Comparison of ENCODE assay signal across 1 cellular context in the genomic region with DNA sequence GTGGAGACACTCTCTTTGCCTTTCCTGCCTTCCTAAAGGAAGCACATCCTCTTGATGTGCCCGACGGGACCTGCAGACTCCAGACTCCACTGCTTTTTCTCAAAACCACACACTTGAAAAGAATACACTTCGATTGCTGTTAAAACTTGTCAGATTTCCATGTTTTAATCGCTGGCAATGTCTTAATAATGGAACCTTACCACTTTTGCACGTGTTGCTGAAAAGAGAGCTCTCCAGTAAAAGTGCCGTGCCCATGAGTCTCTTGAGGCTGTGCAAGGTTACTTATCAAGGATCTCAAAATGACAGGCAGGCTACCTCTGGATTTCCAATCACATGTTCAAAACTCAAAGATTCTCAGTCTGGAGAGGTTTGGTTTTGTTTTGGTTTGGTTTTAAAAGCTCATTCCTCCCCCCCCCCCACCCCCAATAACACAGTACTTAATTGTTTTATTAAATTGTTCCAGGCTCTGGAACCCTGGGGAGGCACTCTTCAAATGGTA.
A peak's percentile ranks its signal among the peaks of the same experiment; 100 is the strongest.
TF ChIP-seq lines count a peak whose summit lies in the region.

No MANE protein-coding gene starts in this region.

TF ChIP-seq in A549, 52 proteins besides CTCF, POLR2A, EP300 and RAD21 (continued from another document):
- TF ChIP-seq ESRRA (IDR thresholded peaks at IDR 0.05; ENCODE audit: borderline replicate concordance, low read length) (no peak), ZNF302 (CRISPR knock-in tag; IDR thresholded peaks at IDR 0.05) (0 out of 2 replicates have a peak, but pooled peaks have one; percentile 23)
TF ChIP-seq in A549: peak in this region for 2.
